Comparison of ENCODE assay signal across 1 cellular context in the genomic region with DNA sequence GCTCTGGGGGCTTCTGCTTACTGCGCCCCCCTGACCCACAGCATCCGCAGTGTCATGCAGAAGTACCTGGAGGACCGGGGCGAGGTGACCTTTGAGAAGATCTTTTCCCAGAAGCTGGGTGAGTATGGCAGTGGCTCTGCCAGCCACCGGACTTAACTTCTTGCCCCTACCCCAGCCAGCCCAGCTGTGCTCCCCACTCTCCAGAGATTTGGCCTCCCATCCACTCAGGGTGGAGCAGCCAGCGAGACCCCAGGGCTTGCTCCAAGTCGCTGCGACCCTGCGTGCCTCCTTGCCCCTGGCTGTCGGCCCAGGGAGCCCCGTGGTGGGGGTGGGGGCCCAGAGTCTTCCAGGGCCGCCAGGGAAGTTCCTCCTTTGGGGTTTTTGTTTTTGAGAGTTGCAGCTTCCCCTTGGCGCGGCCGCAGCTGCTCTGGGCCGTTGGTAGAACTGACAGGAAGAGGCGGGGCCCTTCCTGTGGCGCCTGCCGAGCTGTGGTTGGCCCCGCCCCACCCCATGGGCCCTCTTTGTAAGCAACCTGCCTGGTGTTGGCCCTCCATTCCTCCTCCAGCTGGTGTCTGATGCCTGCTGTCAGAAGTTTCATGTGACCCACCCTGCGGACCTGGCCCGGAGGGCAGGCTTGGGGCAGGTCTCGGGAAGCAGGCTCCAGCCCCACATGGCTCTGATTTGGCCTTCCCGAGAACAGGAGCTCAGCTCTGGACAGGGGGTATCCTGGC.
TF ChIP-seq lines count a peak whose summit lies in the region.

No MANE protein-coding gene starts in this region.

TF ChIP-seq in GM12878, 131 proteins besides CTCF, POLR2A, EP300 and RAD21 (continued from another document):
- TF ChIP-seq, protein P1, sequence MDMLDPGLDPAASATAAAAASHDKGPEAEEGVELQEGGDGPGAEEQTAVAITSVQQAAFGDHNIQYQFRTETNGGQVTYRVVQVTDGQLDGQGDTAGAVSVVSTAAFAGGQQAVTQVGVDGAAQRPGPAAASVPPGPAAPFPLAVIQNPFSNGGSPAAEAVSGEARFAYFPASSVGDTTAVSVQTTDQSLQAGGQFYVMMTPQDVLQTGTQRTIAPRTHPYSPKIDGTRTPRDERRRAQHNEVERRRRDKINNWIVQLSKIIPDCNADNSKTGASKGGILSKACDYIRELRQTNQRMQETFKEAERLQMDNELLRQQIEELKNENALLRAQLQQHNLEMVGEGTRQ (IDR thresholded peaks at IDR 0.05; ENCODE audit: borderline replicate concordance, low read depth, low read length): no peak
- TF ChIP-seq, protein P2, sequence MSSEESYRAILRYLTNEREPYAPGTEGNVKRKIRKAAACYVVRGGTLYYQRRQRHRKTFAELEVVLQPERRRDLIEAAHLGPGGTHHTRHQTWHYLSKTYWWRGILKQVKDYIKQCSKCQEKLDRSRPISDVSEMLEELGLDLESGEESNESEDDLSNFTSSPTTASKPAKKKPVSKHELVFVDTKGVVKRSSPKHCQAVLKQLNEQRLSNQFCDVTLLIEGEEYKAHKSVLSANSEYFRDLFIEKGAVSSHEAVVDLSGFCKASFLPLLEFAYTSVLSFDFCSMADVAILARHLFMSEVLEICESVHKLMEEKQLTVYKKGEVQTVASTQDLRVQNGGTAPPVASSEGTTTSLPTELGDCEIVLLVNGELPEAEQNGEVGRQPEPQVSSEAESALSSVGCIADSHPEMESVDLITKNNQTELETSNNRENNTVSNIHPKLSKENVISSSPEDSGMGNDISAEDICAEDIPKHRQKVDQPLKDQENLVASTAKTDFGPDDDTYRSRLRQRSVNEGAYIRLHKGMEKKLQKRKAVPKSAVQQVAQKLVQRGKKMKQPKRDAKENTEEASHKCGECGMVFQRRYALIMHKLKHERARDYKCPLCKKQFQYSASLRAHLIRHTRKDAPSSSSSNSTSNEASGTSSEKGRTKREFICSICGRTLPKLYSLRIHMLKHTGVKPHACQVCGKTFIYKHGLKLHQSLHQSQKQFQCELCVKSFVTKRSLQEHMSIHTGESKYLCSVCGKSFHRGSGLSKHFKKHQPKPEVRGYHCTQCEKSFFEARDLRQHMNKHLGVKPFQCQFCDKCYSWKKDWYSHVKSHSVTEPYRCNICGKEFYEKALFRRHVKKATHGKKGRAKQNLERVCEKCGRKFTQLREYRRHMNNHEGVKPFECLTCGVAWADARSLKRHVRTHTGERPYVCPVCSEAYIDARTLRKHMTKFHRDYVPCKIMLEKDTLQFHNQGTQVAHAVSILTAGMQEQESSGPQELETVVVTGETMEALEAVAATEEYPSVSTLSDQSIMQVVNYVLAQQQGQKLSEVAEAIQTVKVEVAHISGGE (CRISPR knock-in tag; IDR thresholded peaks at IDR 0.05): no peak
- TF ChIP-seq CREM (IDR thresholded peaks at IDR 0.05; ENCODE audit: low read depth) (peak; percentile 53; the same call in 1 of the 2 replicates), MEF2A (IDR thresholded peaks at IDR 0.05; ENCODE audit: insufficient read depth, low read depth, low read length) (0 out of 2 replicates have a peak, but pooled peaks have one; percentile 61), ZZZ3 (IDR thresholded peaks at IDR 0.05; ENCODE audit: control insufficient read depth, insufficient read length, low read depth) (no peak), KDM1A (IDR thresholded peaks at IDR 0.05; ENCODE audit: borderline replicate concordance) (no peak), NFXL1 (IDR thresholded peaks at IDR 0.05; ENCODE audit: borderline replicate concordance) (no peak), ZNF24 (IDR thresholded peaks at IDR 0.05) (no peak), IRF4 (IDR thresholded peaks at IDR 0.05; ENCODE audit: low read depth, low read length) (no peak), MYB (IDR thresholded peaks at IDR 0.05; ENCODE audit: borderline replicate concordance, low read depth, low read length) (peak; percentile 76; the same call in 1 of the 2 replicates), HDGF (IDR thresholded peaks at IDR 0.05) (peak; percentile 25; the same call in 1 of the 2 replicates), ESRRA (IDR thresholded peaks at IDR 0.05; ENCODE audit: low read length) (0 out of 2 replicates have a peak, but pooled peaks have one; percentile 42)
- TF ChIP-seq, protein P3, sequence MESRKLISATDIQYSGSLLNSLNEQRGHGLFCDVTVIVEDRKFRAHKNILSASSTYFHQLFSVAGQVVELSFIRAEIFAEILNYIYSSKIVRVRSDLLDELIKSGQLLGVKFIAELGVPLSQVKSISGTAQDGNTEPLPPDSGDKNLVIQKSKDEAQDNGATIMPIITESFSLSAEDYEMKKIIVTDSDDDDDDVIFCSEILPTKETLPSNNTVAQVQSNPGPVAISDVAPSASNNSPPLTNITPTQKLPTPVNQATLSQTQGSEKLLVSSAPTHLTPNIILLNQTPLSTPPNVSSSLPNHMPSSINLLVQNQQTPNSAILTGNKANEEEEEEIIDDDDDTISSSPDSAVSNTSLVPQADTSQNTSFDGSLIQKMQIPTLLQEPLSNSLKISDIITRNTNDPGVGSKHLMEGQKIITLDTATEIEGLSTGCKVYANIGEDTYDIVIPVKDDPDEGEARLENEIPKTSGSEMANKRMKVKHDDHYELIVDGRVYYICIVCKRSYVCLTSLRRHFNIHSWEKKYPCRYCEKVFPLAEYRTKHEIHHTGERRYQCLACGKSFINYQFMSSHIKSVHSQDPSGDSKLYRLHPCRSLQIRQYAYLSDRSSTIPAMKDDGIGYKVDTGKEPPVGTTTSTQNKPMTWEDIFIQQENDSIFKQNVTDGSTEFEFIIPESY (IDR thresholded peaks at IDR 0.05): 0 out of 2 replicates have a peak, but pooled peaks have one; percentile 56
- TF ChIP-seq, protein P4, sequence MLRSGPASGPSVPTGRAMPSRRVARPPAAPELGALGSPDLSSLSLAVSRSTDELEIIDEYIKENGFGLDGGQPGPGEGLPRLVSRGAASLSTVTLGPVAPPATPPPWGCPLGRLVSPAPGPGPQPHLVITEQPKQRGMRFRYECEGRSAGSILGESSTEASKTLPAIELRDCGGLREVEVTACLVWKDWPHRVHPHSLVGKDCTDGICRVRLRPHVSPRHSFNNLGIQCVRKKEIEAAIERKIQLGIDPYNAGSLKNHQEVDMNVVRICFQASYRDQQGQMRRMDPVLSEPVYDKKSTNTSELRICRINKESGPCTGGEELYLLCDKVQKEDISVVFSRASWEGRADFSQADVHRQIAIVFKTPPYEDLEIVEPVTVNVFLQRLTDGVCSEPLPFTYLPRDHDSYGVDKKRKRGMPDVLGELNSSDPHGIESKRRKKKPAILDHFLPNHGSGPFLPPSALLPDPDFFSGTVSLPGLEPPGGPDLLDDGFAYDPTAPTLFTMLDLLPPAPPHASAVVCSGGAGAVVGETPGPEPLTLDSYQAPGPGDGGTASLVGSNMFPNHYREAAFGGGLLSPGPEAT (IDR thresholded peaks at IDR 0.05; ENCODE audit: low read depth): peak; percentile 84
